In the genomic region with DNA sequence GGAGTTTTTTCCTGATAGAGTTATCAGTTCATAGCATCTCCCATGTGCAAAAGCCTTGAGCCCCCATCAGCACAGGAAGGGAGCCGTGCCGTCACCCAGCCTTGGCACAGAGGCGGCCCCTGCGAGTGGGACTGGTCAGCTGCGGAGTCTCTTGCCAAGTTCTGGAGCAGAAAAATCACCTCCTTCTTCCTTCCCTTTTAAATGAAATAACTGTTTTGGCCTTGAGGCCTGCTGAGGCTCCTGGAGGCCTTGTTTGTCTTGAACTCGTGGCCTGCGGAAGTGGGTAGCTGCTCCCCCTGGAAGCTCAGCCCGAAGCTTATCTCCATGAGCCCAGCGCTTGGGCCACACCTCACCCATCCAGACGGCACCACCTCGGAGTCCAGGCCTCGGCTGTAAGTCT, we compare ENCODE assay signal across 1 cellular context.
TF ChIP-seq lines count a peak whose summit lies in the region.

No MANE protein-coding gene starts in this region.

TF ChIP-seq in HepG2, 621 proteins besides CTCF, POLR2A, EP300 and RAD21 (continued from another document):
- TF ChIP-seq PRDM10 (CRISPR knock-in tag; IDR thresholded peaks at IDR 0.05; ENCODE audit: low read depth) (no peak), SNAI1 (CRISPR knock-in tag; IDR thresholded peaks at IDR 0.05; ENCODE audit: borderline replicate concordance) (no peak), HNRNPLL (IDR thresholded peaks at IDR 0.05; ENCODE audit: low read depth, low read length, poor library complexity, severe bottlenecking) (no peak), MAFF (IDR thresholded peaks at IDR 0.05; ENCODE audit: low read depth, low read length) (no peak)
